ENCODE assay signal across 10 cellular contexts in the genomic region with DNA sequence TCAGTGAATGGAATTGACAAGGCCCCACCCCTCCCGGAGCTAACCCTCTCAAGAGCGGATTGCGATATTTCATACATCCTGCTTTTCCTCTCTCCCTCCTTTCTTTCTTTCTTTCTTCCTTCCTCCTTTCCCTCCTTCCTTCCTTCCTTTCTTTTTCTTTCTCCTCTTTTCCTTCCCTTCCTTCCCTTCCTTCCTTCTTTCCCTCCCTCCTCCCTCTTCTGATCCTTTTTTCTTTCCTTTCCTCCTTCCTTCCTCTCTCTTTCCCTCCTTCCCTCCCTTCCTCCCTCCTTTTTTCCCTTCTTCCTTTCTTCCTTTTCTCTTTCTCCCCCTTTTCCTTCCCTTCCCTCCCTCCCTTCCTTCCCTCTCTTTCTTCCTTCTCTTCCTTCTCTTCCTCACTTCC.
"Had no signal": no experiment of that assay in that cellular context is flagged by ENCODE, and none has a peak within 500 bp of the region (broad histone marks: within the 10 kb centered on the region; RNA-seq: fewer than 3 reads in every experiment).

No MANE protein-coding gene starts in this region.

- H3K27ac Mint-ChIP-seq: GM23338, H9, HFFc6 had no signal

- H3K9me3 Mint-ChIP-seq: GM23338, HFFc6 had no signal

- H3K4me3 Mint-ChIP-seq: GM23338, H9, HFFc6 had no signal

- H3K4me3 ChIP-seq: GM23338 had no signal

- H3K4me2 ChIP-seq: GM23338, KMS-11 had no signal

- H2AFZ ChIP-seq: GM23338 had no signal

- ATAC-seq: GM23338 had no signal

- H3K9ac ChIP-seq: KMS-11 had no signal

- H3K27ac ChIP-seq: HL-60, KMS-11 had no signal

- DNase-seq: H9, HCEC 1CT, HFFc6, IMR-90, KBM-7 had no signal

- FAIRE-seq: H1, H54 had no signal
